In genomic region chr1:109912873-109913272, GRCh38 we compare ENCODE assay signal across 10 cellular contexts. TPM values are rescaled to one million over a fixed set of nuclear protein-coding genes. Genes with fewer than 3 reads are reported as not detected.
A peak's percentile ranks its signal among the peaks of the same experiment; 100 is the strongest.
DNase-seq lines count a peak whose midpoint lies in the region; ATAC-seq and TF ChIP-seq lines count a peak whose summit lies in the region.
"Had no signal": no experiment of that assay in that cellular context is flagged by ENCODE, and none has a peak within 500 bp of the region (broad histone marks: within the 10 kb centered on the region; RNA-seq: fewer than 3 reads in every experiment).

No MANE protein-coding gene starts in this region.

- H3K9me3 ChIP-seq in CD4-positive, CD25-positive, alpha-beta regulatory T cell (ENCODE audit: control insufficient read depth in 2 of 2, low read length in 2 of 2) = no peaks in the 10 kb centered on the region
- no peaks in the 10 kb centered on the region for H3K9me3 ChIP-seq in psoas muscle
- H3K9me3 ChIP-seq: body of pancreas, SJCRH30 had no signal

- CTCF ChIA-PET in activated CD4-positive, alpha-beta memory T cell treated with anti-CD3 and anti-CD28 coated beads, Interleukin-2, amount 10 ng/mL, durations not matched to agents 7 days and 5 days (lab: Charles Lee) = interaction anchor here (0.6 to 4.2 kb wide), 4 partner anchors 72 to 414 kb away, joined by 3 to 23 read pairs (median 12); partner anchors contain the start of gene AHCYL1

- peak overlapping the region; percentile 39 for H3K27ac ChIP-seq in CD4-positive, CD25-positive, alpha-beta regulatory T cell (ENCODE audit: insufficient read depth, low read length, poor library complexity, severe bottlenecking)
- no peak overlapping the region for H3K27ac ChIP-seq in psoas muscle
- H3K27ac ChIP-seq: SJCRH30 had no signal

- no peak for TF ChIP-seq CTCF in psoas muscle (IDR thresholded peaks at IDR 0.05)

- no peaks in the 10 kb centered on the region for H3K27me3 ChIP-seq in CD4-positive, CD25-positive, alpha-beta regulatory T cell (ENCODE audit: control insufficient read depth, insufficient read depth, low read length)
- no peaks in the 10 kb centered on the region for H3K27me3 ChIP-seq in psoas muscle (ENCODE audit: insufficient read depth in 3 of 3, low read length in 2 of 3)
- H3K27me3 ChIP-seq: body of pancreas had no signal

- 10 to 18% (median 12%) methylated on average over 1 of the region's 1 CpG for WGBS in psoas muscle, 3 donors

- H3K9me3 Mint-ChIP-seq in CD4-positive, CD25-positive, alpha-beta regulatory T cell = peaks cover 0 to 1% (median 0%) of the 10 kb centered on the region in 7 donors
- no peaks in the 10 kb centered on the region for H3K9me3 Mint-ChIP-seq in activated CD4-positive, alpha-beta memory T cell treated with anti-CD3 and anti-CD28 coated beads, Interleukin-2, amount 10 ng/mL, durations not matched to agents 7 days and 5 days

- H3K27ac Mint-ChIP-seq in CD4-positive, CD25-positive, alpha-beta regulatory T cell = peak overlapping the region; percentile 91 to 98 (median 96)
- peak overlapping the region; percentile 89 for H3K27ac Mint-ChIP-seq in activated CD4-positive, alpha-beta memory T cell treated with anti-CD3 and anti-CD28 coated beads, Interleukin-2, amount 10 ng/mL, durations not matched to agents 7 days and 5 days

- H3K27me3 Mint-ChIP-seq in CD4-positive, CD25-positive, alpha-beta regulatory T cell = no peaks in the 10 kb centered on the region
- H3K27me3 Mint-ChIP-seq in activated CD4-positive, alpha-beta memory T cell treated with anti-CD3 and anti-CD28 coated beads, Interleukin-2, amount 10 ng/mL, durations not matched to agents 7 days and 5 days = no peaks in the 10 kb centered on the region

- no peak for DNase-seq in CD4-positive, CD25-positive, alpha-beta regulatory T cell
- DNase-seq in activated CD4-positive, alpha-beta memory T cell treated with anti-CD3 and anti-CD28 coated beads, Interleukin-2, amount 10 ng/mL, durations not matched to agents 7 days and 5 days = no peak
- peak; percentile 53 for DNase-seq in fibroblast of gingiva (ENCODE audit: low read depth)
- no peak for DNase-seq in psoas muscle
- DNase-seq in C1 segment of cervical spinal cord (lab: John Stamatoyannopoulos, UW) = no peak
- DNase-seq in DMS53 treated with DMSO at 0.1 percent for 48 hours (lab: John Stamatoyannopoulos, UW; ENCODE audit: unreplicated experiment) = no peak
- no peak for DNase-seq in NCI-H1694 (lab: John Stamatoyannopoulos, UW)
- DNase-seq in KG1 (lab: John Stamatoyannopoulos, UW) = no peak
- DNase-seq: body of pancreas, SJCRH30 had no signal

- intact Hi-C loops in psoas muscle (cut with DNase I) = loop anchor here in 1 of 2 donors (5.0 kb wide), 3 partner anchors 69 to 136 kb away; partner anchors contain the start of gene AHCYL1

- H3K36me3 Mint-ChIP-seq in CD4-positive, CD25-positive, alpha-beta regulatory T cell = peaks cover 18% of the 10 kb centered on the region
- H3K36me3 Mint-ChIP-seq in activated CD4-positive, alpha-beta memory T cell treated with anti-CD3 and anti-CD28 coated beads, Interleukin-2, amount 10 ng/mL, durations not matched to agents 7 days and 5 days (ENCODE audit: low read depth) = peaks cover 57% of the 10 kb centered on the region

- H3K4me1 ChIP-seq in CD4-positive, CD25-positive, alpha-beta regulatory T cell (ENCODE audit: control insufficient read depth, insufficient read depth, low read length, poor library complexity, severe bottlenecking) = peaks cover 50% of the 10 kb centered on the region
- peaks cover 12% of the 10 kb centered on the region for H3K4me1 ChIP-seq in psoas muscle

- H3K4me3 ChIP-seq in CD4-positive, CD25-positive, alpha-beta regulatory T cell (ENCODE audit: low read depth, low read length) = peak overlapping the region; percentile 79
- H3K4me3 ChIP-seq in psoas muscle = peak overlapping the region; percentile 89
- H3K4me3 ChIP-seq: body of pancreas, SJCRH30 had no signal

- ATAC-seq in CD4-positive, CD25-positive, alpha-beta regulatory T cell (ENCODE audit: low read depth in 2 of 2) = no peak
- no peak for ATAC-seq in psoas muscle
- ATAC-seq: body of pancreas had no signal

- peak overlapping the region; percentile 88 to 99 (median 98) for H3K4me3 Mint-ChIP-seq in CD4-positive, CD25-positive, alpha-beta regulatory T cell
- peak overlapping the region; percentile 94 for H3K4me3 Mint-ChIP-seq in activated CD4-positive, alpha-beta memory T cell treated with anti-CD3 and anti-CD28 coated beads, Interleukin-2, amount 10 ng/mL, durations not matched to agents 7 days and 5 days

- POLR2A ChIA-PET in activated CD4-positive, alpha-beta memory T cell treated with anti-CD3 and anti-CD28 coated beads, Interleukin-2, amount 10 ng/mL, durations not matched to agents 7 days and 5 days (lab: Charles Lee) = interaction anchor here (0.6 to 6.1 kb wide), 12 partner anchors 11 to 1563 kb away, joined by 3 to 52 read pairs (median 4); partner anchors contain the start of genes AHCYL1 and GNAI3

- H3K36me3 ChIP-seq in CD4-positive, CD25-positive, alpha-beta regulatory T cell (ENCODE audit: control insufficient read depth, insufficient read depth, low read length) = peaks cover 29% of the 10 kb centered on the region
- H3K36me3 ChIP-seq in psoas muscle (ENCODE audit: insufficient read depth in 1 of 2, low read depth in 1 of 2) = peaks cover 0 to 35% of the 10 kb centered on the region in 2 donors
- H3K36me3 ChIP-seq: SJCRH30 had no signal

- peaks cover 11 to 77% (median 62%) of the 10 kb centered on the region in 4 donors for H3K4me1 Mint-ChIP-seq in CD4-positive, CD25-positive, alpha-beta regulatory T cell
- H3K4me1 Mint-ChIP-seq in activated CD4-positive, alpha-beta memory T cell treated with anti-CD3 and anti-CD28 coated beads, Interleukin-2, amount 10 ng/mL, durations not matched to agents 7 days and 5 days = peaks cover 76% of the 10 kb centered on the region

RNA-seq across cellular contexts. Expression of gene CSF1, which starts 2.2 kb away (rescaled TPM):
- total RNA-seq in CD4-positive, CD25-positive, alpha-beta regulatory T cell = 28.4 TPM
- polyA plus RNA-seq in CD4-positive, CD25-positive, alpha-beta regulatory T cell = 10 to 100 TPM; 12.2 to 21.1 (median 16.1) TPM
- total RNA-seq in activated CD4-positive, alpha-beta memory T cell treated with anti-CD3 and anti-CD28 coated beads, Interleukin-2, amount 10 ng/mL, durations not matched to agents 7 days and 5 days = 10 to 100 TPM; 89.4 to 94.2 TPM
- 10 to 100 TPM in 3 of 4 donors, 1 to 10 TPM in 1; 7.9 to 14.7 (median 10.6) TPM for total RNA-seq in psoas muscle
- 10 to 100 TPM in 1 of 3 donors, 1 to 10 TPM in 2; 3.7 to 13.8 (median 6.3) TPM for polyA plus RNA-seq in psoas muscle
